ENCODE assay signal across 1 cellular context in genomic region chr3:48222616-48223513, GRCh38.
TF ChIP-seq lines count a peak whose summit lies in the region.

CAMP (plus strand) TSS chr3:48223495; CDS start chr3:48223512, 17 bp downstream.

TF ChIP-seq in HepG2, 621 proteins besides CTCF, POLR2A, EP300 and RAD21 (continued from another document and continues in another):
- TF ChIP-seq ZNF513 (CRISPR knock-in tag; conservative IDR thresholded peaks at IDR 0.05) = no peak
- no peak for TF ChIP-seq ZNF777 (CRISPR knock-in tag; IDR thresholded peaks at IDR 0.05)
- TF ChIP-seq AGO2 (optimal IDR thresholded peaks at IDR 0.05; ENCODE audit: low read depth, low read length) = no peak
- TF ChIP-seq, protein P1, sequence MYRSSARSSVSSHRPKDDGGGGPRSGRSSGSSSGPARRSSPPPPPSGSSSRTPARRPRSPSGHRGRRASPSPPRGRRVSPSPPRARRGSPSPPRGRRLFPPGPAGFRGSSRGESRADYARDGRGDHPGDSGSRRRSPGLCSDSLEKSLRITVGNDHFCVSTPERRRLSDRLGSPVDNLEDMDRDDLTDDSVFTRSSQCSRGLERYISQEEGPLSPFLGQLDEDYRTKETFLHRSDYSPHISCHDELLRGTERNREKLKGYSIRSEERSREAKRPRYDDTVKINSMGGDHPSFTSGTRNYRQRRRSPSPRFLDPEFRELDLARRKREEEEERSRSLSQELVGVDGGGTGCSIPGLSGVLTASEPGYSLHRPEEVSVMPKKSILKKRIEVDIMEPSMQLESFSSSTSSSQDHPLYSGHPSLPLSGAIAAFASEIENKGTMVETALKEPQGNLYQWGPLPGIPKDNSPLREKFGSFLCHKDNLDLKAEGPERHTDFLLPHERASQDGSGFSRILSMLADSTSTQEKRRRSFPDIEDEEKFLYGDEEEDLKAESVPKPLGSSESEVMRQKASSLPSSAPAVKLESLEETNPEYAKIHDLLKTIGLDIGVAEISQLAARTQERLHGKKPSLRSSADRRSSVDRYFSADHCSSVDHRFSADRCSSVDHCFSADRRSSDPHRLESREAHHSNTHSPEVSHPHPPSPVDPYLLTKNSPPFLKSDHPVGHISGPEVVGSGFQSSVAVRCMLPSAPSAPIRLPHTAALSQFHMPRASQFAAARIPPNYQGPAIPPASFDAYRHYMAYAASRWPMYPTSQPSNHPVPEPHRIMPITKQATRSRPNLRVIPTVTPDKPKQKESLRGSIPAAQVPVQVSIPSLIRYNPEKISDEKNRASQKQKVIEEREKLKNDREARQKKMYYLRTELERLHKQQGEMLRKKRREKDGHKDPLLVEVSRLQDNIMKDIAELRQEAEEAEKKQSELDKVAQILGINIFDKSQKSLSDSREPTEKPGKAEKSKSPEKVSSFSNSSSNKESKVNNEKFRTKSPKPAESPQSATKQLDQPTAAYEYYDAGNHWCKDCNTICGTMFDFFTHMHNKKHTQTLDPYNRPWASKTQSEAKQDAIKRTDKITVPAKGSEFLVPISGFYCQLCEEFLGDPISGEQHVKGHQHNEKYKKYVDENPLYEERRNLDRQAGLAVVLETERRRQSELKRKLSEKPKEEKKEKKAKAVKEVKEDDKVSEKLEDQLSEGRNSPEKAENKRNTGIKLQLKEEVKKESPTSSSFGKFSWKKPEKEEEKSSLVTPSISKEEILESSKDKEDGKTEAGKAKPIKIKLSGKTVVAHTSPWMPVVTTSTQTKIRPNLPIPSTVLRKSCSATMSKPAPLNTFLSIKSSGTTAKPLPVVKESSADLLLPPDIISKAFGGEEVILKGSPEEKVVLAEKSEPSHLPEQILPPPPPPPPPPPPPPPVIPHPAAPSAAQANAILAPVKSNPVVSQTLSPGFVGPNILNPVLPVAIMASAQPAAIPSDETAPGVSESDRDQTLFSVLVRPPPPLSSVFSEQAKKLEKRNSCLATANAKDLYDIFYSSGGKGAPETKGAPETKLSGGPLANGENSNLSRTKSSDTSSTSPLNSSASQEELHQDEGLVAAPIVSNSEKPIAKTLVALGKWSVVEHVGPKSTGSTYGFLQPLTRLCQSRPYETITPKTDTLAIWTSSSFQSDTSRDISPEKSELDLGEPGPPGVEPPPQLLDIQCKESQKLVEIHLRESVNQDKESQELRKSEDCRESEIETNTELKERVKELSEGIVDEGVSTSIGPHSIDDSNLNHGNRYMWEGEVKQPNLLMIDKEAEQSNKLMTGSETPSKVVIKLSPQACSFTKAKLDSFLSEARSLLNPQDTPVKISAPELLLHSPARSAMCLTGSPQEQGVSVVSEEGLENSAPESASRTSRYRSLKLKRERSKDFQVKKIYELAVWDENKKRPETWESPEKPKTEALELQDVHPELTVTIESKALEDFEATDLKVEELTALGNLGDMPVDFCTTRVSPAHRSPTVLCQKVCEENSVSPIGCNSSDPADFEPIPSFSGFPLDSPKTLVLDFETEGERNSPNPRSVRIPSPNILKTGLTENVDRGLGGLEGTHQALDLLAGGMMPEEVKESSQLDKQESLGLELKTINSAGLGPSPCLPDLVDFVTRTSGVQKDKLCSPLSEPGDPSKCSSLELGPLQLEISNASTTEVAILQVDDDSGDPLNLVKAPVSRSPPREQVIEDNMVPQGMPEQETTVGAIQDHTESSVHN (CRISPR knock-in tag; IDR thresholded peaks at IDR 0.05) = no peak
- no peak for TF ChIP-seq ZNF883 (CRISPR knock-in tag; IDR thresholded peaks at IDR 0.05; ENCODE audit: not compliant biosample characterization)
- TF ChIP-seq, protein P2, sequence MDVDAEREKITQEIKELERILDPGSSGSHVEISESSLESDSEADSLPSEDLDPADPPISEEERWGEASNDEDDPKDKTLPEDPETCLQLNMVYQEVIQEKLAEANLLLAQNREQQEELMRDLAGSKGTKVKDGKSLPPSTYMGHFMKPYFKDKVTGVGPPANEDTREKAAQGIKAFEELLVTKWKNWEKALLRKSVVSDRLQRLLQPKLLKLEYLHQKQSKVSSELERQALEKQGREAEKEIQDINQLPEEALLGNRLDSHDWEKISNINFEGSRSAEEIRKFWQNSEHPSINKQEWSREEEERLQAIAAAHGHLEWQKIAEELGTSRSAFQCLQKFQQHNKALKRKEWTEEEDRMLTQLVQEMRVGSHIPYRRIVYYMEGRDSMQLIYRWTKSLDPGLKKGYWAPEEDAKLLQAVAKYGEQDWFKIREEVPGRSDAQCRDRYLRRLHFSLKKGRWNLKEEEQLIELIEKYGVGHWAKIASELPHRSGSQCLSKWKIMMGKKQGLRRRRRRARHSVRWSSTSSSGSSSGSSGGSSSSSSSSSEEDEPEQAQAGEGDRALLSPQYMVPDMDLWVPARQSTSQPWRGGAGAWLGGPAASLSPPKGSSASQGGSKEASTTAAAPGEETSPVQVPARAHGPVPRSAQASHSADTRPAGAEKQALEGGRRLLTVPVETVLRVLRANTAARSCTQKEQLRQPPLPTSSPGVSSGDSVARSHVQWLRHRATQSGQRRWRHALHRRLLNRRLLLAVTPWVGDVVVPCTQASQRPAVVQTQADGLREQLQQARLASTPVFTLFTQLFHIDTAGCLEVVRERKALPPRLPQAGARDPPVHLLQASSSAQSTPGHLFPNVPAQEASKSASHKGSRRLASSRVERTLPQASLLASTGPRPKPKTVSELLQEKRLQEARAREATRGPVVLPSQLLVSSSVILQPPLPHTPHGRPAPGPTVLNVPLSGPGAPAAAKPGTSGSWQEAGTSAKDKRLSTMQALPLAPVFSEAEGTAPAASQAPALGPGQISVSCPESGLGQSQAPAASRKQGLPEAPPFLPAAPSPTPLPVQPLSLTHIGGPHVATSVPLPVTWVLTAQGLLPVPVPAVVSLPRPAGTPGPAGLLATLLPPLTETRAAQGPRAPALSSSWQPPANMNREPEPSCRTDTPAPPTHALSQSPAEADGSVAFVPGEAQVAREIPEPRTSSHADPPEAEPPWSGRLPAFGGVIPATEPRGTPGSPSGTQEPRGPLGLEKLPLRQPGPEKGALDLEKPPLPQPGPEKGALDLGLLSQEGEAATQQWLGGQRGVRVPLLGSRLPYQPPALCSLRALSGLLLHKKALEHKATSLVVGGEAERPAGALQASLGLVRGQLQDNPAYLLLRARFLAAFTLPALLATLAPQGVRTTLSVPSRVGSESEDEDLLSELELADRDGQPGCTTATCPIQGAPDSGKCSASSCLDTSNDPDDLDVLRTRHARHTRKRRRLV (CRISPR knock-in tag; IDR thresholded peaks at IDR 0.05) = no peak
- TF ChIP-seq ZUFSP (CRISPR knock-in tag; IDR thresholded peaks at IDR 0.05; ENCODE audit: borderline replicate concordance) = no peak
- TF ChIP-seq, protein P3, sequence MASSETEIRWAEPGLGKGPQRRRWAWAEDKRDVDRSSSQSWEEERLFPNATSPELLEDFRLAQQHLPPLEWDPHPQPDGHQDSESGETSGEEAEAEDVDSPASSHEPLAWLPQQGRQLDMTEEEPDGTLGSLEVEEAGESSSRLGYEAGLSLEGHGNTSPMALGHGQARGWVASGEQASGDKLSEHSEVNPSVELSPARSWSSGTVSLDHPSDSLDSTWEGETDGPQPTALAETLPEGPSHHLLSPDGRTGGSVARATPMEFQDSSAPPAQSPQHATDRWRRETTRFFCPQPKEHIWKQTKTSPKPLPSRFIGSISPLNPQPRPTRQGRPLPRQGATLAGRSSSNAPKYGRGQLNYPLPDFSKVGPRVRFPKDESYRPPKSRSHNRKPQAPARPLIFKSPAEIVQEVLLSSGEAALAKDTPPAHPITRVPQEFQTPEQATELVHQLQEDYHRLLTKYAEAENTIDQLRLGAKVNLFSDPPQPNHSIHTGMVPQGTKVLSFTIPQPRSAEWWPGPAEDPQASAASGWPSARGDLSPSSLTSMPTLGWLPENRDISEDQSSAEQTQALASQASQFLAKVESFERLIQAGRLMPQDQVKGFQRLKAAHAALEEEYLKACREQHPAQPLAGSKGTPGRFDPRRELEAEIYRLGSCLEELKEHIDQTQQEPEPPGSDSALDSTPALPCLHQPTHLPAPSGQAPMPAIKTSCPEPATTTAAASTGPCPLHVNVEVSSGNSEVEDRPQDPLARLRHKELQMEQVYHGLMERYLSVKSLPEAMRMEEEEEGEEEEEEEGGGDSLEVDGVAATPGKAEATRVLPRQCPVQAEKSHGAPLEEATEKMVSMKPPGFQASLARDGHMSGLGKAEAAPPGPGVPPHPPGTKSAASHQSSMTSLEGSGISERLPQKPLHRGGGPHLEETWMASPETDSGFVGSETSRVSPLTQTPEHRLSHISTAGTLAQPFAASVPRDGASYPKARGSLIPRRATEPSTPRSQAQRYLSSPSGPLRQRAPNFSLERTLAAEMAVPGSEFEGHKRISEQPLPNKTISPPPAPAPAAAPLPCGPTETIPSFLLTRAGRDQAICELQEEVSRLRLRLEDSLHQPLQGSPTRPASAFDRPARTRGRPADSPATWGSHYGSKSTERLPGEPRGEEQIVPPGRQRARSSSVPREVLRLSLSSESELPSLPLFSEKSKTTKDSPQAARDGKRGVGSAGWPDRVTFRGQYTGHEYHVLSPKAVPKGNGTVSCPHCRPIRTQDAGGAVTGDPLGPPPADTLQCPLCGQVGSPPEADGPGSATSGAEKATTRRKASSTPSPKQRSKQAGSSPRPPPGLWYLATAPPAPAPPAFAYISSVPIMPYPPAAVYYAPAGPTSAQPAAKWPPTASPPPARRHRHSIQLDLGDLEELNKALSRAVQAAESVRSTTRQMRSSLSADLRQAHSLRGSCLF (CRISPR knock-in tag; IDR thresholded peaks at IDR 0.05; ENCODE audit: borderline replicate concordance) = no peak
- TF ChIP-seq FOSL2 (CRISPR knock-in tag; IDR thresholded peaks at IDR 0.05) = peak; percentile 25; the same call in 1 of the 2 replicates
- TF ChIP-seq ZNF841 (CRISPR knock-in tag; IDR thresholded peaks at IDR 0.05; ENCODE audit: borderline replicate concordance) = no peak
- no peak for TF ChIP-seq ZNF546 (CRISPR knock-in tag; conservative IDR thresholded peaks at IDR 0.05)
- TF ChIP-seq ZNF550 (CRISPR knock-in tag; IDR thresholded peaks at IDR 0.05; ENCODE audit: borderline replicate concordance) = no peak
- no peak for TF ChIP-seq PPARG (CRISPR knock-in tag; conservative IDR thresholded peaks at IDR 0.05)
- TF ChIP-seq, protein P4, sequence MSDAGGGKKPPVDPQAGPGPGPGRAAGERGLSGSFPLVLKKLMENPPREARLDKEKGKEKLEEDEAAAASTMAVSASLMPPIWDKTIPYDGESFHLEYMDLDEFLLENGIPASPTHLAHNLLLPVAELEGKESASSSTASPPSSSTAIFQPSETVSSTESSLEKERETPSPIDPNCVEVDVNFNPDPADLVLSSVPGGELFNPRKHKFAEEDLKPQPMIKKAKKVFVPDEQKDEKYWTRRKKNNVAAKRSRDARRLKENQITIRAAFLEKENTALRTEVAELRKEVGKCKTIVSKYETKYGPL (CRISPR knock-in tag; IDR thresholded peaks at IDR 0.05) = no peak
- no peak for TF ChIP-seq KLF16 (CRISPR knock-in tag; IDR thresholded peaks at IDR 0.05)
- no peak for TF ChIP-seq NR0B2 (CRISPR knock-in tag; IDR thresholded peaks at IDR 0.05)
- TF ChIP-seq CHCHD3 (CRISPR knock-in tag; IDR thresholded peaks at IDR 0.05) = no peak
- no peak for TF ChIP-seq RCOR2 (CRISPR knock-in tag; IDR thresholded peaks at IDR 0.05)
- TF ChIP-seq BRF2 (CRISPR knock-in tag; IDR thresholded peaks at IDR 0.05) = no peak
- TF ChIP-seq ZNF501 (CRISPR knock-in tag; IDR thresholded peaks at IDR 0.05) = no peak
- no peak for TF ChIP-seq ZKSCAN5 (CRISPR knock-in tag; IDR thresholded peaks at IDR 0.05)
- TF ChIP-seq ZNF331 (CRISPR knock-in tag; IDR thresholded peaks at IDR 0.05) = peak; percentile 32; the same call in 1 of the 2 replicates
- TF ChIP-seq, protein P5, sequence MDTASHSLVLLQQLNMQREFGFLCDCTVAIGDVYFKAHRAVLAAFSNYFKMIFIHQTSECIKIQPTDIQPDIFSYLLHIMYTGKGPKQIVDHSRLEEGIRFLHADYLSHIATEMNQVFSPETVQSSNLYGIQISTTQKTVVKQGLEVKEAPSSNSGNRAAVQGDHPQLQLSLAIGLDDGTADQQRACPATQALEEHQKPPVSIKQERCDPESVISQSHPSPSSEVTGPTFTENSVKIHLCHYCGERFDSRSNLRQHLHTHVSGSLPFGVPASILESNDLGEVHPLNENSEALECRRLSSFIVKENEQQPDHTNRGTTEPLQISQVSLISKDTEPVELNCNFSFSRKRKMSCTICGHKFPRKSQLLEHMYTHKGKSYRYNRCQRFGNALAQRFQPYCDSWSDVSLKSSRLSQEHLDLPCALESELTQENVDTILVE (CRISPR knock-in tag; IDR thresholded peaks at IDR 0.05) = no peak
- TF ChIP-seq KLF13 (CRISPR knock-in tag; IDR thresholded peaks at IDR 0.05) = no peak
- no peak for TF ChIP-seq HNRNPLL (IDR thresholded peaks at IDR 0.05; ENCODE audit: low read depth, low read length, poor library complexity, severe bottlenecking)
